In the genomic region with DNA sequence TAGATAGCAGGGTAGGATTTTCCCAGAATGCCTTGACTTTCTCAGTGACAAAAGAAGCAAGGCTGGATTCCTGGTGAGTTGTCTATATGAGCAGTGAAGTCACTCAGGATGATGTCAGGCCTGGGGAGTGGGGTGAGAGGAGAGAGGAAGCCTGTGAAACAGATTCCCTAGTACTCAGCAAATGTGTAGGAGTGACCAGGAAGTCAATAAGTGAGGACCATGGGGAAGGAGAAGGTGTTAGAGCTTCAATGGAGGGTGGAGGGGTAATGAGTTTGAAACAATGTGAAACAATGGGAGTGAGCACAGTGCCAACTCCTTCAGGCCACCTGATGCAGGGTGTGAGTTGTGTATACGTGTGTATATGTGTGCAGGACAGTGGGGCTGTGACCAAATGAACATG, we compare ENCODE assay signal across 1 cellular context.
TF ChIP-seq lines count a peak whose summit lies in the region.

No MANE protein-coding gene starts in this region.

TF ChIP-seq in IMR-90, 13 proteins besides CTCF, POLR2A, EP300 and RAD21 (continued from another document):
- TF ChIP-seq BHLHE40 (IDR thresholded peaks at IDR 0.05; ENCODE audit: low read depth, low read length) (no peak), RCOR1 (IDR thresholded peaks at IDR 0.05; ENCODE audit: insufficient replicate concordance, low read length) (no peak), MAFK (IDR thresholded peaks at IDR 0.05; ENCODE audit: low read depth, low read length) (no peak), FOS (IDR thresholded peaks at IDR 0.05; ENCODE audit: low read depth, low read length) (no peak)
- TF ChIP-seq, protein P1, sequence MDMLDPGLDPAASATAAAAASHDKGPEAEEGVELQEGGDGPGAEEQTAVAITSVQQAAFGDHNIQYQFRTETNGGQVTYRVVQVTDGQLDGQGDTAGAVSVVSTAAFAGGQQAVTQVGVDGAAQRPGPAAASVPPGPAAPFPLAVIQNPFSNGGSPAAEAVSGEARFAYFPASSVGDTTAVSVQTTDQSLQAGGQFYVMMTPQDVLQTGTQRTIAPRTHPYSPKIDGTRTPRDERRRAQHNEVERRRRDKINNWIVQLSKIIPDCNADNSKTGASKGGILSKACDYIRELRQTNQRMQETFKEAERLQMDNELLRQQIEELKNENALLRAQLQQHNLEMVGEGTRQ (IDR thresholded peaks at IDR 0.05; ENCODE audit: low read depth, low read length) = no peak
